10 cellular contexts compared by ENCODE assay signal in the genomic region with DNA sequence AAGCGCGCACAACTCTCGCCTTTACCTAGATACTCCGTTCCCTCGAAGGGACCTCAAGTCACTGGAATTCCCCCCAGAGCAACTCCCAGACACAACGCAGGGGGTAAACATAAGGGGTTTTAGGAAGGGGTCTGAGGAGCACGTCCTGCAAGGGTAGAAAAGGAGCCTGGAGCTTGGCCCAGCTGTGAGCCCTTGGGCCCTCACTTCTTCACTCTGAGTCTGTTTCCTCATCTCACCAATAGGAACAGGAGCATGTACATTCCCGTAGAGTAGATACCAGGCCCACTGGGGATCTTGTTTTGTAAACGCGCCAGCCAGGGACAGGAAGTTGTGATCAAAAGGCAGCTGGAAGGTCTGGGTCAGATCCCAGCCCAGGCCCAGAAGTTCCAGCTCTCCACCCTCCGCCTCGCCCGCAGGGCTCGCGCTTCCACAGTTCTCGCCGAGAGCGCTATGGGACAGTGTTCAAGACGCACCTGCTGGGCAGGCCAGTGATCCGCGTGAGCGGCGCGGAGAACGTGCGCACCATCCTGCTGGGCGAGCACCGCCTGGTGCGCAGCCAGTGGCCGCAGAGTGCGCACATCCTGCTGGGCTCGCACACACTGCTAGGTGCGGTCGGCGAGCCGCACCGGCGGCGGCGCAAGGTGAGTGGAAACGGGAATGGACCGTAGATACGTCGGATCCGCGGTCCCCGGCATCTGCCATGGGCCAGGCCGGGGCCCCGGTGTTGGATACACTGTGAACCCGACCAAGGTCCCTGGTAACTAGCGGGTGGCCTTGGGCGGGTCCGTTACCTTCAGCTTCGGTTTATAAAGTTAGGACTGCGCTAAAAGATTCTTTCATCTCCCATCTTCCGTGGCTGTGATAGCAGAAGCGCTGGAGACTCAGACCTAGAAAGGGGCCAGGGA. TPM values are rescaled to one million over a fixed set of nuclear protein-coding genes. Genes with fewer than 3 reads are reported as not detected.
DNase-seq lines count a peak whose midpoint lies in the region; ATAC-seq and TF ChIP-seq lines count a peak whose summit lies in the region.
"Had no signal": no experiment of that assay in that cellular context is flagged by ENCODE, and none has a peak within 500 bp of the region (broad histone marks: within the 10 kb centered on the region; RNA-seq: fewer than 3 reads in every experiment).

No MANE protein-coding gene starts in this region.

- intact Hi-C loops in right cardiac atrium (cut with DNase I), result no loop called here
- intact Hi-C loops in gastrocnemius medialis (cut with DNase I; ENCODE audit: low total_unique reads), result no loop called here

- H3K27ac Mint-ChIP-seq in activated naive CD8-positive, alpha-beta T cell, result no peak overlapping the region

- TF ChIP-seq CTCF in gastrocnemius medialis (IDR thresholded peaks at IDR 0.05 in 4 of 5, conservative IDR thresholded peaks at IDR 0.05 in 1 of 5), result no peak

- H3K27me3 ChIP-seq in right cardiac atrium (ENCODE audit: control insufficient read depth, insufficient read depth) (peaks cover 2% of the 10 kb centered on the region), gastrocnemius medialis (peaks cover 12 to 18% (median 16%) of the 10 kb centered on the region in 3 donors)
- H3K27me3 ChIP-seq: pancreas had no signal

- DNase-seq in right cardiac atrium, result no peak
- DNase-seq in gastrocnemius medialis, result no peak
- DNase-seq in HuH-7 (ENCODE audit: low spot score), result no peak
- no peak for DNase-seq in KBM-7
- DNase-seq in epidermal melanocyte (ENCODE audit: insufficient read length, low spot score), result no peak
- DNase-seq: NCI-H1105 treated with DMSO at 0.1 percent for 48 hours had no signal

- no peaks in the 10 kb centered on the region for H3K9me3 ChIP-seq in right cardiac atrium (ENCODE audit: control insufficient read depth, low read length)
- H3K9me3 ChIP-seq in gastrocnemius medialis, result no peaks in the 10 kb centered on the region
- H3K9me3 ChIP-seq: pancreas had no signal

- H3K4me1 Mint-ChIP-seq in activated naive CD8-positive, alpha-beta T cell (ENCODE audit: low read depth), result peaks cover 23% of the 10 kb centered on the region

- H3K27ac ChIP-seq in right cardiac atrium (ENCODE audit: low read length), result no peak overlapping the region
- no peak overlapping the region for H3K27ac ChIP-seq in gastrocnemius medialis
- H3K27ac ChIP-seq: pancreas had no signal

- peaks cover 0 to 5% of the 10 kb centered on the region in 2 donors for H3K36me3 ChIP-seq in gastrocnemius medialis
- H3K36me3 ChIP-seq: pancreas had no signal

- H3K4me3 ChIP-seq in right cardiac atrium (ENCODE audit: low read length) (peak overlapping the region; percentile 20), gastrocnemius medialis (peak overlapping the region in 3 of 4 donors; percentile 33 to 42 (median 37))

- WGBS in right cardiac atrium, result 7% methylated on average over 57 of the region's 57 CpGs

- peaks cover 16% of the 10 kb centered on the region for H3K36me3 Mint-ChIP-seq in activated naive CD8-positive, alpha-beta T cell

- H3K27me3 Mint-ChIP-seq in activated naive CD8-positive, alpha-beta T cell, result peaks cover 22% of the 10 kb centered on the region

- no peaks in the 10 kb centered on the region for H3K9me3 Mint-ChIP-seq in activated naive CD8-positive, alpha-beta T cell (ENCODE audit: low read depth)

- peak overlapping the region; percentile 77 for H3K4me3 Mint-ChIP-seq in activated naive CD8-positive, alpha-beta T cell

- ATAC-seq in GM21723 (IDR thresholded peaks at IDR 0.05; ENCODE audit: unreplicated experiment), result peak; percentile 30
- ATAC-seq in right cardiac atrium, result peak in 1 of 2 donors; percentile 40
- no peak for ATAC-seq in gastrocnemius medialis
- ATAC-seq in GM21529 (IDR thresholded peaks at IDR 0.05; ENCODE audit: unreplicated experiment), result no peak

- TF ChIP-seq POLR2A in gastrocnemius medialis (IDR thresholded peaks at IDR 0.05), result no peak

- H3K4me1 ChIP-seq in right cardiac atrium (ENCODE audit: control insufficient read depth, insufficient read depth, low read length) (no peaks in the 10 kb centered on the region), gastrocnemius medialis (peaks cover 0 to 3% of the 10 kb centered on the region in 2 donors)

- in situ Hi-C loops in gastrocnemius medialis (cut with MboI; ENCODE audit: low sequenced_read_pairs in 4 of 4), result no loop called here
- in situ Hi-C loops in KBM-7 (cut with MboI; ENCODE audit: low pct_unique_long_range_greater_than_20kb, low sequenced_read_pairs), result no loop called here

RNA-seq across cellular contexts. Expression of a gene that starts 1.2 kb away (rescaled TPM):
- total RNA-seq in right cardiac atrium, result under 1 TPM in 1 of 4 donors, not detected in 3; 0.09 TPM
- polyA plus RNA-seq in right cardiac atrium, result 0.02 TPM
- total RNA-seq in gastrocnemius medialis, result not detected

RNA-seq across cellular contexts. Expression of a gene that starts 11.8 kb away (rescaled TPM):
- not detected for total RNA-seq in right cardiac atrium
- polyA plus RNA-seq in right cardiac atrium, result not detected
- total RNA-seq in gastrocnemius medialis, result not detected
- total RNA-seq: pancreas had no signal
